Comparison of ENCODE assay signal across 9 cellular contexts in genomic region chr9:131732061-131732526, GRCh38. TPM values are rescaled to one million over a fixed set of nuclear protein-coding genes. Genes with fewer than 3 reads are reported as not detected.
DNase-seq lines count a peak whose midpoint lies in the region; ATAC-seq lines count a peak whose summit lies in the region.
"Had no signal": no experiment of that assay in that cellular context is flagged by ENCODE, and none has a peak within 500 bp of the region (broad histone marks: within the 10 kb centered on the region; RNA-seq: fewer than 3 reads in every experiment).

No MANE protein-coding gene starts in this region.

- DNase-seq in EL (peak; percentile 81), NCI-H2029 treated with DMSO at 0.1 percent for 48 hours (lab: John Stamatoyannopoulos, UW) (peak; percentile 96), trophoblast cell (no peak), H7 (no peak)
- DNase-seq in effector memory CD4-positive, alpha-beta T cell: no peak

- H3K4ac ChIP-seq in trophoblast cell (ENCODE audit: low read depth, low read length): peak overlapping the region; percentile 16

- no peak overlapping the region for H3K18ac ChIP-seq in trophoblast cell (ENCODE audit: low read length)

- WGBS in trophoblast cell (ENCODE audit: extremely low coverage, insufficient coverage, insufficient read length): no CpG with 5 or more reads among the region's 8 CpGs

- no peaks in the 10 kb centered on the region for H3K9me3 ChIP-seq in effector memory CD4-positive, alpha-beta T cell (ENCODE audit: control insufficient read depth, low read length)
- no peaks in the 10 kb centered on the region for H3K9me3 ChIP-seq in trophoblast cell (ENCODE audit: insufficient read depth, low read depth, low read length)

- no peaks in the 10 kb centered on the region for H3K36me3 ChIP-seq in effector memory CD4-positive, alpha-beta T cell (ENCODE audit: control insufficient read depth, insufficient read depth, low read length)
- H3K36me3 ChIP-seq in trophoblast cell (ENCODE audit: control insufficient read depth in 1 of 2, insufficient read depth in 2 of 2, low read length in 2 of 2): peaks cover 0 to 2% of the 10 kb centered on the region in 2 experiments
- H3K36me3 ChIP-seq in H7 (replicated peaks; ENCODE audit: control insufficient read depth, insufficient read depth, low read length): no peaks in the 10 kb centered on the region; the same call in 1 of the 2 replicates

- H3K27ac ChIP-seq in effector memory CD4-positive, alpha-beta T cell (ENCODE audit: insufficient read depth, low read length, poor library complexity, severe bottlenecking): peak overlapping the region; percentile 84
- H3K27ac ChIP-seq in trophoblast cell (ENCODE audit: low read depth, low read length): no peak overlapping the region
- H3K27ac ChIP-seq: parathyroid adenoma had no signal

- no peak for ATAC-seq in HG02642 (IDR thresholded peaks at IDR 0.05; ENCODE audit: poor library complexity, unreplicated experiment)
- ATAC-seq in HG03432 (IDR thresholded peaks at IDR 0.05; ENCODE audit: unreplicated experiment): no peak
- no peak for ATAC-seq in GM21723 (IDR thresholded peaks at IDR 0.05; ENCODE audit: unreplicated experiment)

- H2BK12ac ChIP-seq in trophoblast cell (ENCODE audit: low read length): no peak overlapping the region

- no peak overlapping the region for H2AK5ac ChIP-seq in trophoblast cell (ENCODE audit: low read length)

- H2BK120ac ChIP-seq in trophoblast cell (ENCODE audit: insufficient read depth, low read length, poor library complexity): no peak overlapping the region

- no peak overlapping the region for H3K4me2 ChIP-seq in trophoblast cell (ENCODE audit: low read length)

- no peak overlapping the region for H2AFZ ChIP-seq in trophoblast cell (ENCODE audit: insufficient read depth, low read length, poor library complexity)
- H2AFZ ChIP-seq: parathyroid adenoma had no signal

- no peak overlapping the region for H4K8ac ChIP-seq in trophoblast cell (ENCODE audit: low read depth, low read length)

- no peak overlapping the region for H4K91ac ChIP-seq in trophoblast cell (ENCODE audit: low read depth, low read length)

- no peaks in the 10 kb centered on the region for H3K27me3 ChIP-seq in effector memory CD4-positive, alpha-beta T cell (replicated peaks; ENCODE audit: control insufficient read depth, insufficient read depth, low read length, poor library complexity, severe bottlenecking)
- no peaks in the 10 kb centered on the region for H3K27me3 ChIP-seq in trophoblast cell (ENCODE audit: insufficient read depth, low read length)
- H3K27me3 ChIP-seq in H7 (ENCODE audit: control insufficient read depth, insufficient read depth, low read length): no peaks in the 10 kb centered on the region

- peaks cover 9% of the 10 kb centered on the region for H3K79me1 ChIP-seq in trophoblast cell (ENCODE audit: low read length)

- no peak overlapping the region for H3K23ac ChIP-seq in trophoblast cell (ENCODE audit: low read length)

- peak overlapping the region; percentile 30 for H3K4me3 ChIP-seq in effector memory CD4-positive, alpha-beta T cell (ENCODE audit: insufficient read depth, low read depth, low read length, poor library complexity, severe bottlenecking)
- H3K4me3 ChIP-seq in trophoblast cell (ENCODE audit: low read depth, low read length) (no peak overlapping the region), H7 (ENCODE audit: insufficient read depth, low read depth, low read length) (no peak overlapping the region)

- H3K14ac ChIP-seq in trophoblast cell (ENCODE audit: low read length): no peak overlapping the region

- no peak overlapping the region for H2BK5ac ChIP-seq in trophoblast cell (ENCODE audit: low read depth, low read length, poor library complexity)

- no peak overlapping the region for H4K12ac ChIP-seq in trophoblast cell (ENCODE audit: low read depth, low read length)

- H3K4me1 ChIP-seq in effector memory CD4-positive, alpha-beta T cell (ENCODE audit: control insufficient read depth, insufficient read depth, low read length, poor library complexity, severe bottlenecking): peaks cover 82% of the 10 kb centered on the region
- peaks cover 36 to 50% of the 10 kb centered on the region in 2 experiments for H3K4me1 ChIP-seq in trophoblast cell (ENCODE audit: control insufficient read depth in 1 of 2, insufficient read depth in 2 of 2, low read length in 2 of 2)
- H3K4me1 ChIP-seq: parathyroid adenoma had no signal

- H3K9ac ChIP-seq in trophoblast cell (ENCODE audit: low read length): no peak overlapping the region
- H3K9ac ChIP-seq: parathyroid adenoma had no signal

- peaks cover 28% of the 10 kb centered on the region for H3K79me2 ChIP-seq in trophoblast cell (ENCODE audit: control insufficient read depth, insufficient read depth, low read length, poor library complexity)

RNA-seq across cellular contexts. Expression of gene RAPGEF1, which starts 7.8 kb away (rescaled TPM):
- 77.7 and 79.5 TPM in 2 replicates for polyA plus RNA-seq in trophoblast cell (2013)
- total RNA-seq in H7 (2014; rRNA removed; shearing (Covaris generic)): 47.1 and 49.6 TPM in 2 replicates

Comparison
In these comparisons a context has a peak if more than half of its experiments do, and no peak if none do; other contexts are left out.
1. DNase-seq: peak in EL (single experiment) and NCI-H2029 treated with DMSO at 0.1 percent for 48 hours (single experiment); none in effector memory CD4-positive, alpha-beta T cell (0 of 3), trophoblast cell (0 of 2) and H7 (single experiment).